ENCODE assay signal across 27 cellular contexts in the genomic region with DNA sequence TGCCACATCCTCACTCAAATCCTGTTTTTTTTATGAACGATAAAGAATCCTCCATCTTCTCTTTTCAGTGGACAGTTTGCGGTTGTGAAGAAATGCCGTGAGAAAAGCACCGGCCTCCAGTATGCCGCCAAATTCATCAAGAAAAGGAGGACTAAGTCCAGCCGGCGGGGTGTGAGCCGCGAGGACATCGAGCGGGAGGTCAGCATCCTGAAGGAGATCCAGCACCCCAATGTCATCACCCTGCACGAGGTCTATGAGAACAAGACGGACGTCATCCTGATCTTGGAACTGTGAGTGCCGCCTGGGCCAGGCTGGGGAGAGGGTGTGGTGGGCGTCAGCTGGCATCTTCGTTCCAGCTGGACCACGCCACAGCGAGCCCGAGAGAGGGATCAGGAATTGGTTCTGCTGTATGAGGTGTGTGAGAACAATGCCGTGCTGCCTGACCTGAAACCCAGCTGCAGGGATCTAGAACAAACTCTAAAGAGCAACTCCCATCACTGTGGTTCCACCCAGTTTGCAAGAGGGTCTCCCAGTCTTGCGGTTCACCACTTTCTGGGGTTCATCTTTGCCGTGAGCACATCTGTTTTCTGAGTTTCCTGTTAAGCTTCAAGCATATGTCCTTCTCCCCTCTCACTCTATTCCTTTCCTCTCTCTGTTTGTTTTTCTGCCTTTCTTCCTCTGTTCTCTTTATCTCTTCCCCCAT.
DNase-seq lines count a peak whose midpoint lies in the region; ATAC-seq and TF ChIP-seq lines count a peak whose summit lies in the region.
"Had no signal": no experiment of that assay in that cellular context is flagged by ENCODE, and none has a peak within 500 bp of the region (broad histone marks: within the 10 kb centered on the region; RNA-seq: fewer than 3 reads in every experiment).

No MANE protein-coding gene starts in this region.

- no peak overlapping the region for H3K23ac ChIP-seq in mesenchymal stem cell (ENCODE audit: low read length in 2 of 2)

- H4K20me1 ChIP-seq in OCI-LY7 (ENCODE audit: insufficient read depth, low read length), result no peaks in the 10 kb centered on the region

- H3K9me3 ChIP-seq in SJSA1 (replicated peaks) (no peaks in the 10 kb centered on the region), mesenchymal stem cell (ENCODE audit: control insufficient read depth, low read length) (no peaks in the 10 kb centered on the region), T-helper 17 cell (ENCODE audit: control insufficient read depth, low read length, poor library complexity, severe bottlenecking) (no peaks in the 10 kb centered on the region), OCI-LY7 (ENCODE audit: low read length) (no peaks in the 10 kb centered on the region)
- H3K9me3 ChIP-seq: BE2C, Caco-2, colonic mucosa, ovary, stomach, upper lobe of right lung had no signal

- H3K14ac ChIP-seq in mesenchymal stem cell (ENCODE audit: low read length in 2 of 2), result peak overlapping the region in 1 of 2 experiments; percentile 57

- H3K27me3 Mint-ChIP-seq in CD14-positive monocyte (ENCODE audit: low read depth in 3 of 3) (peaks cover 0 to 5% (median 0%) of the 10 kb centered on the region in 3 donors), T-helper 17 cell (peaks cover 74% of the 10 kb centered on the region)

- TF ChIP-seq CTCF in CD14-positive monocyte (IDR thresholded peaks at IDR 0.05), result no peak
- TF ChIP-seq CTCF in OCI-LY7 (conservative IDR thresholded peaks at IDR 0.05; ENCODE audit: low read length), result no peak

- H4K8ac ChIP-seq in mesenchymal stem cell (ENCODE audit: low read length), result no peak overlapping the region

- peaks cover 29% of the 10 kb centered on the region for H3K79me1 ChIP-seq in mesenchymal stem cell (replicated peaks; ENCODE audit: low read length, poor library complexity, severe bottlenecking)

- peak overlapping the region in 1 of 2 experiments; percentile 37 for H2BK12ac ChIP-seq in mesenchymal stem cell (ENCODE audit: low read length in 2 of 2)

- peaks cover 42% of the 10 kb centered on the region for H3K36me3 ChIP-seq in SJSA1
- peaks cover 11 to 12% of the 10 kb centered on the region in 2 experiments for H3K36me3 ChIP-seq in mesenchymal stem cell (ENCODE audit: control insufficient read depth in 1 of 2, insufficient read depth in 2 of 2, low read depth in 1 of 2, low read length in 2 of 2)
- no peaks in the 10 kb centered on the region for H3K36me3 ChIP-seq in OCI-LY7 (ENCODE audit: insufficient read depth, low read length)
- H3K36me3 ChIP-seq: brain microvascular endothelial cell, colonic mucosa, ovary had no signal

- peaks cover 64 to 67% of the 10 kb centered on the region in 2 donors for H3K36me3 Mint-ChIP-seq in CD14-positive monocyte
- H3K36me3 Mint-ChIP-seq in T-helper 17 cell (ENCODE audit: low read depth), result peaks cover 6% of the 10 kb centered on the region

- H3K4me1 ChIP-seq in SJSA1 (replicated peaks) (peaks cover 61% of the 10 kb centered on the region), mesenchymal stem cell (ENCODE audit: control insufficient read depth, insufficient read depth, low read depth, low read length) (peaks cover 32% of the 10 kb centered on the region), OCI-LY7 (ENCODE audit: insufficient read depth, low read length, poor library complexity, severe bottlenecking) (no peaks in the 10 kb centered on the region)

- BruUV-seq in OCI-LY7 (replicated peaks; lab: Mats Ljungman, UMichigan), result no TSS peak

- H3K4me2 ChIP-seq in mesenchymal stem cell (ENCODE audit: low read length, poor library complexity, severe bottlenecking) (no peak overlapping the region), OCI-LY7 (ENCODE audit: low read length) (no peak overlapping the region)

- peak overlapping the region in 1 of 2 experiments; percentile 5 for H3K18ac ChIP-seq in mesenchymal stem cell (ENCODE audit: low read depth in 1 of 2, low read length in 2 of 2)

- no peak overlapping the region for H2BK120ac ChIP-seq in mesenchymal stem cell (ENCODE audit: low read depth, low read length)

- peaks cover 9 to 32% (median 26%) of the 10 kb centered on the region in 7 donors for H3K9me3 Mint-ChIP-seq in CD14-positive monocyte
- H3K9me3 Mint-ChIP-seq: activated CD8-positive, alpha-beta T cell treated with anti-CD3 and anti-CD28 coated beads for 36 hours had no signal

- no peaks in the 10 kb centered on the region for H3K79me2 ChIP-seq in OCI-LY7 (ENCODE audit: insufficient read depth, low read depth, low read length)

- H3K9me2 ChIP-seq in OCI-LY7 (ENCODE audit: insufficient read depth, low read length), result no peaks in the 10 kb centered on the region

- H3K27ac ChIP-seq in SJSA1 (peak overlapping the region; percentile 51), mesenchymal stem cell (ENCODE audit: low read length, poor library complexity, severe bottlenecking) (no peak overlapping the region), OCI-LY7 (ENCODE audit: low read depth, low read length, poor library complexity, severe bottlenecking) (no peak overlapping the region)
- H3K27ac ChIP-seq: brain microvascular endothelial cell, colonic mucosa, ovary, stomach, upper lobe of right lung had no signal

- H3K9ac ChIP-seq in mesenchymal stem cell (ENCODE audit: low read length), result no peak overlapping the region

- H3K4me1 Mint-ChIP-seq in CD14-positive monocyte (peaks cover 75% of the 10 kb centered on the region), T-helper 17 cell (peaks cover 3% of the 10 kb centered on the region)

- no peak overlapping the region for H2AK5ac ChIP-seq in mesenchymal stem cell (ENCODE audit: low read length, severe bottlenecking)

- no peak overlapping the region for H2BK5ac ChIP-seq in mesenchymal stem cell (ENCODE audit: low read depth, low read length, poor library complexity, severe bottlenecking)

- H2AFZ ChIP-seq in mesenchymal stem cell (ENCODE audit: low read depth, low read length) (no peak overlapping the region), OCI-LY7 (ENCODE audit: low read length) (no peak overlapping the region)

- CTCF ChIA-PET in OCI-LY7 (lab: Charles Lee; ENCODE audit: unreplicated experiment), result no interaction called here

- no peak overlapping the region for H3K4me3 Mint-ChIP-seq in CD14-positive monocyte
- no peak overlapping the region for H3K4me3 Mint-ChIP-seq in T-helper 17 cell
- H3K4me3 Mint-ChIP-seq: activated CD8-positive, alpha-beta T cell treated with anti-CD3 and anti-CD28 coated beads for 36 hours had no signal

- WGBS in mesenchymal stem cell, result 98% methylated on average over 23 of the region's 23 CpGs

- no peak overlapping the region for H2BK15ac ChIP-seq in mesenchymal stem cell (ENCODE audit: low read depth, poor library complexity, severe bottlenecking)

- DNase-seq in CD14-positive monocyte (ENCODE audit: low spot score), result no peak
- DNase-seq in SJSA1 (ENCODE audit: low read depth in 1 of 2, low spot score in 2 of 2), result no peak
- DNase-seq in mesenchymal stem cell, result no peak
- no peak for DNase-seq in T-helper 17 cell
- DNase-seq in activated CD4-positive, alpha-beta T cell treated with anti-CD3 and anti-CD28 coated beads, Interleukin-2, amount 50 U/mL, for 48 hours, result no peak
- DNase-seq in OCI-LY7 (ENCODE audit: low spot score), result no peak
- DNase-seq in stimulated activated CD4-positive, alpha-beta T cell treated with anti-CD3 and anti-CD28 coated beads, Interleukin-2, amount 100 ng/mL, for 24 hours, result no peak
- DNase-seq: activated CD8-positive, alpha-beta T cell treated with anti-CD3 and anti-CD28 coated beads for 36 hours; activated gamma-delta T cell; activated T-cell treated with anti-CD3 and anti-CD28 coated beads for 4 hours; BE2C; brain microvascular endothelial cell; Caco-2; colonic mucosa; mammary epithelial cell; NCI-H1436; NCI-H524; ovary; right cardiac atrium; RPMI8226; stimulated activated CD4-positive, alpha-beta T cell treated with anti-CD3 and anti-CD28 coated beads, Interleukin-12 subunit alpha, Interleukin-12 subunit beta, amount 100 ng/mL, for 4 hours; stomach; T1000; upper lobe of right lung had no signal

- peak overlapping the region; percentile 23 for H4K91ac ChIP-seq in mesenchymal stem cell (ENCODE audit: low read length)

- no peak overlapping the region for H3K4me3 ChIP-seq in SJSA1
- H3K4me3 ChIP-seq in mesenchymal stem cell (ENCODE audit: insufficient read depth in 1 of 2, low read depth in 1 of 2, low read length in 2 of 2), result no peak overlapping the region
- H3K4me3 ChIP-seq in OCI-LY7 (ENCODE audit: low read depth, low read length, poor library complexity, severe bottlenecking), result no peak overlapping the region
- H3K4me3 ChIP-seq: colonic mucosa, ovary, stomach, upper lobe of right lung had no signal

- ATAC-seq in GM21390 (IDR thresholded peaks at IDR 0.05; ENCODE audit: unreplicated experiment) (peak; percentile 46), T-helper 17 cell (no peak)
- ATAC-seq: activated CD8-positive, alpha-beta T cell treated with anti-CD3 and anti-CD28 coated beads for 36 hours; HepG2; right cardiac atrium; SK-N-SH treated with all-trans-retinoic acid at 6 μM for 48 hours; upper lobe of right lung had no signal

- H3K27ac Mint-ChIP-seq in CD14-positive monocyte, result peak overlapping the region in 5 of 7 donors; percentile 34 to 64 (median 60)
- no peak overlapping the region for H3K27ac Mint-ChIP-seq in T-helper 17 cell
- H3K27ac Mint-ChIP-seq: activated CD8-positive, alpha-beta T cell treated with anti-CD3 and anti-CD28 coated beads for 36 hours had no signal

- POLR2A ChIA-PET in OCI-LY7 (lab: Charles Lee), result interaction anchor here (1.2 kb wide), 1 partner anchor 13 kb away, joined by 4 read pairs; no protein-coding TSS in a partner anchor

- H3K4ac ChIP-seq in mesenchymal stem cell (ENCODE audit: low read depth in 1 of 2, low read length in 2 of 2), result no peak overlapping the region

- H3K27me3 ChIP-seq in SJSA1 (replicated peaks) (no peaks in the 10 kb centered on the region), mesenchymal stem cell (ENCODE audit: control insufficient read depth in 1 of 2, insufficient read depth in 1 of 2, low read length in 2 of 2) (no peaks in the 10 kb centered on the region)
- H3K27me3 ChIP-seq: BE2C, brain microvascular endothelial cell, colonic mucosa, ovary, stomach, upper lobe of right lung had no signal

- intact Hi-C loops in CD14-positive monocyte (cut with micrococcal nuclease), result loop anchor here (10.0 kb wide), 2 partner anchors 50 to 200 kb away; no protein-coding TSS in a partner anchor
- intact Hi-C loops in OCI-LY7 (cut with micrococcal nuclease; ENCODE audit: unreplicated experiment), result no loop called here
